ENCODE assay signal across 1 cellular context in genomic region chr2:44902767-44903166, GRCh38.
TF ChIP-seq lines count a peak whose summit lies in the region.

No MANE protein-coding gene starts in this region.

TF ChIP-seq in SK-N-SH treated with all-trans-retinoic acid at 6 μM for 48 hours, 23 proteins besides CTCF, POLR2A, EP300 and RAD21 (continued from another document):
- TF ChIP-seq, protein P1, sequence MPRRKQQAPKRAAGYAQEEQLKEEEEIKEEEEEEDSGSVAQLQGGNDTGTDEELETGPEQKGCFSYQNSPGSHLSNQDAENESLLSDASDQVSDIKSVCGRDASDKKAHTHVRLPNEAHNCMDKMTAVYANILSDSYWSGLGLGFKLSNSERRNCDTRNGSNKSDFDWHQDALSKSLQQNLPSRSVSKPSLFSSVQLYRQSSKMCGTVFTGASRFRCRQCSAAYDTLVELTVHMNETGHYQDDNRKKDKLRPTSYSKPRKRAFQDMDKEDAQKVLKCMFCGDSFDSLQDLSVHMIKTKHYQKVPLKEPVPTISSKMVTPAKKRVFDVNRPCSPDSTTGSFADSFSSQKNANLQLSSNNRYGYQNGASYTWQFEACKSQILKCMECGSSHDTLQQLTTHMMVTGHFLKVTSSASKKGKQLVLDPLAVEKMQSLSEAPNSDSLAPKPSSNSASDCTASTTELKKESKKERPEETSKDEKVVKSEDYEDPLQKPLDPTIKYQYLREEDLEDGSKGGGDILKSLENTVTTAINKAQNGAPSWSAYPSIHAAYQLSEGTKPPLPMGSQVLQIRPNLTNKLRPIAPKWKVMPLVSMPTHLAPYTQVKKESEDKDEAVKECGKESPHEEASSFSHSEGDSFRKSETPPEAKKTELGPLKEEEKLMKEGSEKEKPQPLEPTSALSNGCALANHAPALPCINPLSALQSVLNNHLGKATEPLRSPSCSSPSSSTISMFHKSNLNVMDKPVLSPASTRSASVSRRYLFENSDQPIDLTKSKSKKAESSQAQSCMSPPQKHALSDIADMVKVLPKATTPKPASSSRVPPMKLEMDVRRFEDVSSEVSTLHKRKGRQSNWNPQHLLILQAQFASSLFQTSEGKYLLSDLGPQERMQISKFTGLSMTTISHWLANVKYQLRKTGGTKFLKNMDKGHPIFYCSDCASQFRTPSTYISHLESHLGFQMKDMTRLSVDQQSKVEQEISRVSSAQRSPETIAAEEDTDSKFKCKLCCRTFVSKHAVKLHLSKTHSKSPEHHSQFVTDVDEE (CRISPR knock-in tag; IDR thresholded peaks at IDR 0.05): no peak
- TF ChIP-seq RARB (CRISPR knock-in tag; IDR thresholded peaks at IDR 0.05) (no peak), PATZ1 (CRISPR knock-in tag; IDR thresholded peaks at IDR 0.05; ENCODE audit: borderline replicate concordance) (no peak), CSDC2 (CRISPR knock-in tag; IDR thresholded peaks at IDR 0.05) (no peak), ZNF565 (CRISPR knock-in tag; conservative IDR thresholded peaks at IDR 0.05; ENCODE audit: low read depth) (no peak), TCF4 (CRISPR knock-in tag; IDR thresholded peaks at IDR 0.05; ENCODE audit: borderline replicate concordance) (no peak), PPARA (CRISPR knock-in tag; IDR thresholded peaks at IDR 0.05; ENCODE audit: borderline replicate concordance) (no peak), OSR1 (CRISPR knock-in tag; IDR thresholded peaks at IDR 0.05) (no peak)
